Comparison of ENCODE assay signal across 1 cellular context in the genomic region with DNA sequence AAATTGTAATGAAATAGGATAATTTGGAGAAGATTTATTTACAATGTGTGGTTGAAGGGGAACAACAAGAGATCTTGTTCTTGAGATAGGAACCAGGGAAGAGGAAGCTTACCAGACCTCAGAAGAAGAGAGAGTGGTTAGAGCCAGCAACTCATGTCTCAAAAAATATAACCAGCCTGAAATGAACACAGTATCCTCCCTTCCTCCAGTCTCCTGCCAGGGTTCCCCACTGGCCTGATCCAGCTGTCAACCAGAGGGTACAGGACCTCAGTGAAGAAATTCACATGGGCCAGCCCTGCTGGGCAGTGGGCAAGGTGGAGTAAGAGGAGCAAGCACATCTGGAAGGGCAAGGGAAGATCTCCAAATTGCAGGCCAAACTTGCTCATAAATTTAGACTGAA.
TF ChIP-seq lines count a peak whose summit lies in the region.

No MANE protein-coding gene starts in this region.

TF ChIP-seq in GM12878, 131 proteins besides CTCF, POLR2A, EP300 and RAD21 (continued from another document):
- TF ChIP-seq YY1 (IDR thresholded peaks at IDR 0.05; ENCODE audit: low read depth, low read length) (no peak), MLLT1 (IDR thresholded peaks at IDR 0.05) (no peak), FOXK2 (IDR thresholded peaks at IDR 0.05) (no peak), KDM1A (IDR thresholded peaks at IDR 0.05; ENCODE audit: borderline replicate concordance) (no peak), MYB (IDR thresholded peaks at IDR 0.05; ENCODE audit: borderline replicate concordance, low read depth, low read length) (no peak), ESRRA (IDR thresholded peaks at IDR 0.05; ENCODE audit: low read length) (no peak), ETV6 (conservative IDR thresholded peaks at IDR 0.05 in 1 of 2, IDR thresholded peaks at IDR 0.05 in 1 of 2; ENCODE audit: borderline replicate concordance in 1 of 2, low read depth in 1 of 2) (no peak), CBX5 (IDR thresholded peaks at IDR 0.05; ENCODE audit: low read depth) (no peak), CBFB (IDR thresholded peaks at IDR 0.05; ENCODE audit: low read depth) (no peak), MYC (IDR thresholded peaks at IDR 0.05; ENCODE audit: insufficient read depth, insufficient read length, insufficient replicate concordance, low read length, severe bottlenecking) (no peak), NFIC (IDR thresholded peaks at IDR 0.05; ENCODE audit: low read depth, low read length) (no peak)
TF ChIP-seq in GM12878: peak in this region for 0.
